ENCODE assay signal across 8 cellular contexts in genomic region chr15:55319537-55320325, GRCh38. TPM values are rescaled to one million over a fixed set of nuclear protein-coding genes. Genes with fewer than 3 reads are reported as not detected.
DNase-seq lines count a peak whose midpoint lies in the region; FAIRE-seq and TF ChIP-seq lines count a peak whose summit lies in the region.

No MANE protein-coding gene starts in this region.

- no peaks in the 10 kb centered on the region for H3K9me3 Mint-ChIP-seq in HFFc6

- no peaks in the 10 kb centered on the region for H4K20me1 ChIP-seq in neural cell (ENCODE audit: insufficient read depth)

- H3K79me2 ChIP-seq in neural cell (replicated peaks; ENCODE audit: insufficient read depth, low read length) = no peaks in the 10 kb centered on the region

- peak overlapping the region; percentile 100 for H3K27ac Mint-ChIP-seq in HFFc6

- peaks cover 33% of the 10 kb centered on the region for H3K4me1 Mint-ChIP-seq in HFFc6 (ENCODE audit: low read depth)

- peaks cover 2% of the 10 kb centered on the region; the same call in 1 of the 2 replicates for H3K27me3 Mint-ChIP-seq in HFFc6 (ENCODE audit: insufficient read depth)

- peak overlapping the region; percentile 44 for H3K4me2 ChIP-seq in neural cell (ENCODE audit: low read length)

- peaks cover 21% of the 10 kb centered on the region for H3K36me3 Mint-ChIP-seq in HFFc6 (ENCODE audit: low read depth)

- no peak for FAIRE-seq in RCC 7860 (lab: Jason Lieb, UNC)

- peak overlapping the region; percentile 70 for H3K9ac ChIP-seq in neural cell (ENCODE audit: low read length)

- H3K4me3 ChIP-seq in GM12875 (ENCODE audit: low read depth, low read length) (peak overlapping the region; percentile 60), epithelial cell of esophagus (ENCODE audit: low read length) (peak overlapping the region; percentile 88), neural cell (ENCODE audit: low read length) (peak overlapping the region; percentile 76)

- H3K9me2 ChIP-seq in neural cell (ENCODE audit: insufficient read depth, low read length) = no peaks in the 10 kb centered on the region

- TF ChIP-seq EP300 in neural cell (conservative IDR thresholded peaks at IDR 0.05; ENCODE audit: poor library complexity, severe bottlenecking) = no peak

- TF ChIP-seq RAD21 in neural cell (conservative IDR thresholded peaks at IDR 0.05) = no peak

- no peaks in the 10 kb centered on the region for H3F3A ChIP-seq in neural cell (ENCODE audit: insufficient read depth, low read length, poor library complexity, severe bottlenecking)

- H3K27me3 ChIP-seq in neural cell (ENCODE audit: insufficient read depth, low read depth, low read length) = no peaks in the 10 kb centered on the region

- H3K9me3 ChIP-seq in neural cell (ENCODE audit: low read length) = no peaks in the 10 kb centered on the region

- H3K36me3 ChIP-seq in neural cell (ENCODE audit: insufficient read depth, low read length) = no peaks in the 10 kb centered on the region

- H3K4me3 Mint-ChIP-seq in HFFc6 = peak overlapping the region; percentile 99

- H3K27ac ChIP-seq in neural cell (ENCODE audit: low read length) = peak overlapping the region; percentile 54

- DNase-seq in HFFc6 = no peak
- DNase-seq in RPMI8226 = peak; percentile 49
- DNase-seq in epithelial cell of esophagus (ENCODE audit: low read depth) = peak; percentile 18
- no peak for DNase-seq in RCC 7860 (ENCODE audit: low spot score)
- DNase-seq in NCI-H1092 (lab: John Stamatoyannopoulos, UW) = no peak
- DNase-seq in stimulated activated CD8-positive, alpha-beta memory T cell treated with anti-CD3 and anti-CD28 coated beads, Interleukin-4, amount 100 ng/mL, for 48 hours = no peak

- TF ChIP-seq CTCF in GM12875 (IDR thresholded peaks at IDR 0.05; ENCODE audit: borderline replicate concordance, insufficient read depth, low read depth, low read length) (no peak), HFFc6 (IDR thresholded peaks at IDR 0.05) (no peak), epithelial cell of esophagus (IDR thresholded peaks at IDR 0.05; ENCODE audit: insufficient read depth, low read depth, low read length, missing control alignments) (no peak), neural cell (IDR thresholded peaks at IDR 0.05; ENCODE audit: poor library complexity, severe bottlenecking) (no peak)

- peak overlapping the region; percentile 37 for H2AFZ ChIP-seq in neural cell (ENCODE audit: low read depth, low read length)

TF ChIP-seq in neural cell, 6 proteins besides CTCF, POLR2A, EP300 and RAD21:
- TF ChIP-seq EZH2 (IDR thresholded peaks at IDR 0.05; ENCODE audit: borderline replicate concordance, insufficient read depth, low read length, poor library complexity, severe bottlenecking) = no peak
- no peak for TF ChIP-seq MXI1 (conservative IDR thresholded peaks at IDR 0.05; ENCODE audit: poor library complexity, severe bottlenecking)
- TF ChIP-seq POLR2AphosphoS5 (IDR thresholded peaks at IDR 0.05) = no peak
- no peak for TF ChIP-seq TAF1 (IDR thresholded peaks at IDR 0.05; ENCODE audit: low read depth)
- no peak for TF ChIP-seq SMC3 (conservative IDR thresholded peaks at IDR 0.05; ENCODE audit: poor library complexity)
- no peak for TF ChIP-seq REST (IDR thresholded peaks at IDR 0.05; ENCODE audit: borderline replicate concordance)

RNA-seq across cellular contexts. Expression of gene PIGB, which starts 0.7 kb away (rescaled TPM):
- total RNA-seq in HFFc6 (2021; fragmentation: NEBNext Ultra II Directional; extraction: Animal tissue kit (Norgen Biotek cat#: 25700)) = 10 to 100 TPM; 13.2 to 21.0 (median 17.4) TPM
- polyA plus RNA-seq in neural cell = 2.6 and 8.1 TPM in 2 replicates
- 4.9 and 5.1 TPM in 2 replicates for polyA minus RNA-seq in neural cell

RNA-seq across cellular contexts. Expression of gene PIGBOS1, which starts 0.8 kb away (rescaled TPM):
- 10 to 100 TPM in 1 of 6 experiments, 1 to 10 TPM in 5; 7.8 to 11.0 (median 8.4) TPM for total RNA-seq in HFFc6 (2021; fragmentation: NEBNext Ultra II Directional; extraction: Animal tissue kit (Norgen Biotek cat#: 25700))
- 14.5 and 16.4 TPM in 2 replicates for polyA plus RNA-seq in neural cell
- 7.5 and 8.7 TPM in 2 replicates for polyA minus RNA-seq in neural cell

RNA-seq across cellular contexts. Expression of gene RAB27A, which starts 30.1 kb away (rescaled TPM):
- total RNA-seq in HFFc6 (2021; fragmentation: NEBNext Ultra II Directional; extraction: Animal tissue kit (Norgen Biotek cat#: 25700)) = 10 to 100 TPM in 4 of 6 experiments, 1 to 10 TPM in 2; 6.9 to 13.7 (median 13.0) TPM
- polyA plus RNA-seq in neural cell = 3.7 and 3.9 TPM in 2 replicates
- 3.4 and 5.4 TPM in 2 replicates for polyA minus RNA-seq in neural cell

Comparison
In these comparisons a context has a peak if more than half of its experiments do, and no peak if none do; other contexts are left out.
1. DNase-seq: peak in RPMI8226 (single experiment) and epithelial cell of esophagus (single experiment); none in HFFc6 (single experiment), RCC 7860 (single experiment), NCI-H1092 (single experiment) and stimulated activated CD8-positive, alpha-beta memory T cell treated with anti-CD3 and anti-CD28 coated beads, Interleukin-4, amount 100 ng/mL, for 48 hours (single experiment).
2. Peak in every context shown above with its lines, with median percentiles within 50 percentile points of each other: H3K4me3 ChIP-seq.